14 cellular contexts compared by ENCODE assay signal in genomic region chr12:54257332-54257731, GRCh38. TPM values are rescaled to one million over a fixed set of nuclear protein-coding genes. Genes with fewer than 3 reads are reported as not detected.
DNase-seq lines count a peak whose midpoint lies in the region; ATAC-seq and TF ChIP-seq lines count a peak whose summit lies in the region.
"Had no signal": no experiment of that assay in that cellular context is flagged by ENCODE, and none has a peak within 500 bp of the region (broad histone marks: within the 10 kb centered on the region; RNA-seq: fewer than 3 reads in every experiment).

No MANE protein-coding gene starts in this region.

- H3K27ac ChIP-seq in 22Rv1 (peak overlapping the region; percentile 6; the same call in 1 of the 2 replicates), caudate nucleus (ENCODE audit: low read depth, low read length) (peak overlapping the region; percentile 85)

- TF ChIP-seq CTCF in 22Rv1 (IDR thresholded peaks at IDR 0.05) = no peak

- peaks cover 0 to 4% of the 10 kb centered on the region in 2 donors for H3K36me3 Mint-ChIP-seq in naive B cell

- DNase-seq in KBM-7 (peak; percentile 63), caudate nucleus (lab: John Stamatoyannopoulos, UW) (no peak), naive B cell (no peak), H4 (ENCODE audit: low spot score) (no peak)
- DNase-seq: activated CD4-positive, CD25-positive, alpha-beta regulatory T cell treated with anti-CD3 and anti-CD28 coated beads, Interleukin-2, amount 50 U/mL, for 72 hours; BE2C; DMS79 treated with DMSO at 0.1 percent for 48 hours; stimulated activated CD8-positive, alpha-beta memory T cell treated with anti-CD3 and anti-CD28 coated beads, Interleukin-4, amount 100 ng/mL, for 48 hours; SW 1271 had no signal

- H3K27ac Mint-ChIP-seq in naive B cell = peak overlapping the region in 5 of 6 donors; percentile 9 to 65 (median 12)

- in situ Hi-C loops in KBM-7 (cut with MboI; ENCODE audit: low pct_unique_long_range_greater_than_20kb, low sequenced_read_pairs) = no loop called here

- ATAC-seq in naive B cell (ENCODE audit: low read depth in 2 of 2) (no peak), GM18868 (IDR thresholded peaks at IDR 0.05; ENCODE audit: unreplicated experiment) (no peak), HG03469 (IDR thresholded peaks at IDR 0.05; ENCODE audit: unreplicated experiment) (no peak), GM19463 (IDR thresholded peaks at IDR 0.05; ENCODE audit: unreplicated experiment) (no peak)

- peaks cover 16 to 29% (median 21%) of the 10 kb centered on the region in 3 donors for H3K4me1 Mint-ChIP-seq in naive B cell

- no peak overlapping the region for H3K4me3 Mint-ChIP-seq in naive B cell

- H3K27me3 Mint-ChIP-seq in naive B cell = no peaks in the 10 kb centered on the region

- no peaks in the 10 kb centered on the region for H3K9me3 Mint-ChIP-seq in naive B cell

RNA-seq across cellular contexts. Expression of gene CBX5, which starts 22.6 kb away (rescaled TPM):
- polyA plus RNA-seq in naive B cell (ENCODE audit: low read depth in 6 of 6) = 10 to 100 TPM; 12.3 to 31.8 (median 24.1) TPM
- total RNA-seq in H4 (2014; rRNA removed; shearing (Covaris generic)) = 32.1 and 45.4 TPM in 2 replicates

RNA-seq across cellular contexts. Expression of gene HNRNPA1, which starts 23.2 kb away (rescaled TPM):
- polyA plus RNA-seq in naive B cell (ENCODE audit: low read depth in 6 of 6) = 100 to 1,000 TPM; 658 to 830 (median 791) TPM
- total RNA-seq in H4 (2014; rRNA removed; shearing (Covaris generic)) = 443 and 634 TPM in 2 replicates

RNA-seq across cellular contexts. Expression of gene NFE2, which starts 43.5 kb away (rescaled TPM):
- polyA plus RNA-seq in naive B cell (ENCODE audit: low read depth in 6 of 6) = 1 to 10 TPM in 3 of 6 donors, under 1 TPM in 2, not detected in 1; 0.51 to 3.6 (median 1.5) TPM
- total RNA-seq in H4 (2014; rRNA removed; shearing (Covaris generic)) = 0.89 and 1.2 TPM in 2 replicates
- total RNA-seq: pulmonary artery endothelial cell had no signal
